In the genomic region with DNA sequence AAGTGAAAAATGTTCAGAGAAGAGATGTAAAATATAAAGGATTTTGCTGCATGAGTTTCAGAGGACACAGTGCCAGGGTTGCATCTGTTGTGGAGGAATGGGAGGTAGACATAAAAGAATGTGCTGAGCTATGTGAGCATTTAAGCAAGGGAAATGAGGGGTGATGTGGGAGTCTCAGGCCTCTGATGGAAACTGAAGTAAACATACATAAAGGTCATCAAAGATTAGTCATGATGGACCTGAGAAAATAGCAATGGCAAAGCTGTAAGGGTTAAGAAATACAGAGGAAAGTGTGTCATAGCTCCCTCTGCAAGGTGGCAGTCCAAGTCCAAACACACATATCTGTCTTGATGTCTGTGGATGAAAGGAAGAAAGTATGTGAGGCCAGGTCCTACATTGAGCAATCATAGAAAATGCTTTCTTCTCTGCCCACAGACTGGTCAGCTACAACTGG, we compare ENCODE assay signal across 23 cellular contexts.
DNase-seq lines count a peak whose midpoint lies in the region; ATAC-seq, FAIRE-seq and TF ChIP-seq lines count a peak whose summit lies in the region.
"Had no signal": no experiment of that assay in that cellular context is flagged by ENCODE, and none has a peak within 500 bp of the region (broad histone marks: within the 10 kb centered on the region; RNA-seq: fewer than 3 reads in every experiment).

No MANE protein-coding gene starts in this region.

- H3K9ac ChIP-seq in GM23248 (no peak overlapping the region), K562 (ENCODE audit: insufficient read depth in 1 of 2, low read depth in 2 of 2, low read length in 2 of 2) (no peak overlapping the region)
- H3K9ac ChIP-seq: SK-N-SH had no signal

- H4K20me1 ChIP-seq in GM23248 (ENCODE audit: insufficient read depth) (no peaks in the 10 kb centered on the region), K562 (replicated peaks; ENCODE audit: control insufficient read depth, insufficient read depth, low read length) (no peaks in the 10 kb centered on the region)

- H3K4me3 ChIP-seq in AG04450 (ENCODE audit: low read depth, low read length) (no peak overlapping the region), GM23248 (no peak overlapping the region), K562 (no peak overlapping the region)
- H3K4me3 ChIP-seq: lung had no signal

- in situ Hi-C loops in GM23248 (cut with MboI), result no loop called here
- in situ Hi-C loops in K562 (cut with MboI), result no loop called here

- FAIRE-seq in K562 (lab: Jason Lieb, UNC), result no peak
- FAIRE-seq: colon, endometrium had no signal

- H3K79me2 ChIP-seq in GM23248 (ENCODE audit: insufficient read depth) (no peaks in the 10 kb centered on the region), K562 (ENCODE audit: control insufficient read depth, insufficient read depth, low read length) (no peaks in the 10 kb centered on the region)

- TF ChIP-seq POLR2A in K562 (conservative IDR thresholded peaks at IDR 0.05), result no peak

- DNase-seq in AG04450 (ENCODE audit: low read depth, low spot score) (peak; percentile 3), GM23248 (peak; percentile 19), K562 (ENCODE audit: extremely low read depth in 1 of 4, low spot score in 3 of 4) (no peak), kidney tubule cell (ENCODE audit: low spot score) (peak; percentile 55), cortex of kidney (lab: John Stamatoyannopoulos, UW) (no peak), NCI-H82 (lab: John Stamatoyannopoulos, UW) (no peak), A172 (ENCODE audit: low spot score) (no peak)
- DNase-seq: activated CD8-positive, alpha-beta memory T cell treated with anti-CD3 and anti-CD28 coated beads for 24 hours; activated naive CD4-positive, alpha-beta T cell treated with Interleukin-2 at 50 U/mL for 16 hours; activated T-cell treated with anti-CD3 and anti-CD28 coated beads, Interleukin-2, amount 50 U/mL, for 4 hours; CD4-positive, alpha-beta memory T cell; foreskin keratinocyte; hypothalamus; islet precursor cell; Kasumi-1; NCI-H1105; NCI-H510A; SK-N-SH; stimulated activated CD4-positive, alpha-beta T cell treated with anti-CD3 and anti-CD28 coated beads, Interleukin-12 subunit alpha, Interleukin-12 subunit beta, amount 100 ng/mL, for 4 hours had no signal

- no peak overlapping the region for H2AFZ ChIP-seq in GM23248
- H2AFZ ChIP-seq in K562 (ENCODE audit: low read depth, low read length), result no peak overlapping the region

- POLR2A ChIA-PET in AG04450 (lab: Yijun Ruan, JAX) (interaction anchor here (1.7 kb wide), 1 partner anchor 17 kb away, joined by 5 read pairs; no protein-coding TSS in a partner anchor), K562 (lab: Yijun Ruan, JAX) (interaction anchor here (1.1 to 1.4 kb wide), 3 partner anchors 9 to 15 kb away, joined by 4 to 5 read pairs (median 4); no protein-coding TSS in a partner anchor)

- H3K9me1 ChIP-seq in K562 (ENCODE audit: control insufficient read depth, insufficient read depth, low read length), result no peaks in the 10 kb centered on the region

- intact Hi-C loops in K562 (cut with micrococcal nuclease), result no loop called here

- ATAC-seq in K562 (no peak), esophagus mucosa (no peak)
- ATAC-seq: activated T-cell treated with anti-CD3 and anti-CD28 coated beads, Interleukin-2, amount 50 U/mL, for 4 hours; foreskin keratinocyte had no signal

- H3K4me2 ChIP-seq in GM23248 (ENCODE audit: unreplicated experiment) (no peak overlapping the region), K562 (ENCODE audit: insufficient read depth, low read length) (no peak overlapping the region)
- H3K4me2 ChIP-seq: SK-N-SH had no signal

- no peaks in the 10 kb centered on the region for H3K36me3 ChIP-seq in GM23248 (ENCODE audit: low read depth)
- no peaks in the 10 kb centered on the region for H3K36me3 ChIP-seq in K562 (ENCODE audit: control insufficient read depth, insufficient read depth, low read length)

- TF ChIP-seq CTCF in AG04450 (IDR thresholded peaks at IDR 0.05; ENCODE audit: low read depth, low read length) (no peak), K562 (IDR thresholded peaks at IDR 0.05 in 2 of 3, conservative IDR thresholded peaks at IDR 0.05 in 1 of 3; ENCODE audit: insufficient read depth in 2 of 3, low read depth in 1 of 3, low read length in 3 of 3) (no peak)

- no peaks in the 10 kb centered on the region for H3K27me3 ChIP-seq in AG04450 (ENCODE audit: control insufficient read depth, insufficient read depth, low read length)
- no peaks in the 10 kb centered on the region for H3K27me3 ChIP-seq in GM23248 (replicated peaks; ENCODE audit: insufficient read depth)
- no peaks in the 10 kb centered on the region for H3K27me3 ChIP-seq in K562 (ENCODE audit: control insufficient read depth in 2 of 2, insufficient read depth in 2 of 2, low read length in 2 of 2)
- H3K27me3 ChIP-seq: foreskin keratinocyte had no signal

- CTCF ChIA-PET in AG04450 (lab: Charles Lee), result interaction anchor here (1.7 kb wide), 1 partner anchor 232 kb away, joined by 4 read pairs; no protein-coding TSS in a partner anchor
- CTCF ChIA-PET in K562 (lab: Yijun Ruan, JAX; ENCODE audit: low intra/inter-chr PET ratio), result no interaction called here

- H3K9me2 ChIP-seq in GM23248 (ENCODE audit: insufficient read depth), result no peaks in the 10 kb centered on the region
- H3K9me2 ChIP-seq: SK-N-SH had no signal

- H3K4me1 ChIP-seq in GM23248 (ENCODE audit: insufficient read depth) (peaks cover 12% of the 10 kb centered on the region; the same call in 1 of the 2 replicates), K562 (replicated peaks in 1 of 2; ENCODE audit: control insufficient read depth in 2 of 2, insufficient read depth in 2 of 2, low read length in 2 of 2) (no peaks in the 10 kb centered on the region)
- H3K4me1 ChIP-seq: foreskin keratinocyte had no signal

- H3K9me3 ChIP-seq in AG04450 (ENCODE audit: control insufficient read depth, insufficient read depth, low read length) (no peaks in the 10 kb centered on the region), GM23248 (ENCODE audit: low read depth) (no peaks in the 10 kb centered on the region), K562 (replicated peaks; ENCODE audit: control insufficient read depth, insufficient read depth, low read depth, low read length) (no peaks in the 10 kb centered on the region)
- H3K9me3 ChIP-seq: SK-N-SH had no signal

- TF ChIP-seq RAD21 in K562 (CRISPR knock-in tag; conservative IDR thresholded peaks at IDR 0.05 in 1 of 2, IDR thresholded peaks at IDR 0.05 in 1 of 2), result no peak

- peaks cover 14% of the 10 kb centered on the region; the same call in 1 of the 2 replicates for H3F3A ChIP-seq in GM23248 (ENCODE audit: insufficient read depth)

- BruUV-seq in K562 (replicated peaks; lab: Mats Ljungman, UMichigan), result no TSS peak

- H3K27ac ChIP-seq in AG04450 (ENCODE audit: low read depth, low read length), result no peak overlapping the region
- no peak overlapping the region for H3K27ac ChIP-seq in GM23248
- no peak overlapping the region for H3K27ac ChIP-seq in K562 (ENCODE audit: extremely low read depth, low read depth, low read length)
- H3K27ac ChIP-seq: foreskin keratinocyte had no signal

- no peak for TF ChIP-seq EP300 in K562 (IDR thresholded peaks at IDR 0.05; ENCODE audit: low read length)

TF ChIP-seq in K562, 482 proteins besides CTCF, POLR2A, EP300 and RAD21:
- TF ChIP-seq CEBPG (CRISPR knock-in tag; IDR thresholded peaks at IDR 0.05) (no peak), CEBPG (tag; conservative IDR thresholded peaks at IDR 0.05 in 1 of 2, IDR thresholded peaks at IDR 0.05 in 1 of 2) (peak; percentile 11 to 71; a peak in 2 of 4 replicates), SAFB2 (IDR thresholded peaks at IDR 0.05; ENCODE audit: borderline replicate concordance, low read depth, low read length, severe bottlenecking) (no peak)

Comparison
In these comparisons a context has a peak if more than half of its experiments do, and no peak if none do; other contexts are left out.
1. DNase-seq: peak in AG04450 (single experiment), GM23248 (single experiment) and kidney tubule cell (single experiment); none in K562 (0 of 4), cortex of kidney (single experiment), NCI-H82 (single experiment) and A172 (single experiment).